ENCODE assay signal across 8 cellular contexts in the genomic region with DNA sequence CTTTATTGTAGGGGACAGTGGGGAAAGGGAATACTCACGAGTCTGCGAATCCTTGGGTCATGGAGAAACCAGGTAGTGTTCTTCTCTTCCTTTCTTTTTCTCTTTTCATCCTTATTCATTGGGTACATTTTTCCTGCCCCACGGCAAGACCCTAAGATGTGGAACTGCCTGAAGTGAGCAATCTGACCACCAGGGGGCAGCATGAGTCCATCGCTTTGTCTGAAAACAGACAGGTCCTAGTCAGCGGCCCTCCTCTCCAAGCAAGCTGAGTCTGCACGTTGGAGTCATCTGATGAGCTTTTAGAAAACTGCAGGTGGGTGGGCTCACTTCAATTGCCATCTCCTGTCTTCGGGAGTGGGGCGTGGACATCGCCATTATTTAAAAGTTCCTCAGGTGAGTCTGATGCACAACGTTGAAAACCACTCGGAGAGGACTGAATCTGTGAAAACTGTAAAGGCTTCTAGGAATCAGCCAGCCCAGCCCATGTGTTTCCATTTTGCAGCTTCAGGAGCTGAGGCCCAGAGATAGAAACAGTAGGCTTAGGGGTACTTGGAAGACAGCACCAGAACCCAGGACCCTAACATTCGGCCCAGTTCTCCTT. TPM values are rescaled to one million over a fixed set of nuclear protein-coding genes. Genes with fewer than 3 reads are reported as not detected.
DNase-seq lines count a peak whose midpoint lies in the region; ATAC-seq, FAIRE-seq and TF ChIP-seq lines count a peak whose summit lies in the region.

No MANE protein-coding gene starts in this region.

- H3K9me3 ChIP-seq in WERI-Rb-1 (ENCODE audit: severe bottlenecking) (no peaks in the 10 kb centered on the region), breast epithelium (no peaks in the 10 kb centered on the region)

- no peaks in the 10 kb centered on the region for H3K4me1 ChIP-seq in breast epithelium

- TF ChIP-seq CTCF in WERI-Rb-1 (IDR thresholded peaks at IDR 0.05; ENCODE audit: low read depth, low read length): peak; percentile 87
- peak; percentile 82 to 90 (median 89) for TF ChIP-seq CTCF in breast epithelium (IDR thresholded peaks at IDR 0.05)

- intact Hi-C loops in breast epithelium (cut with DNase I; ENCODE audit: low total_unique reads): no loop called here

- H3K4me3 ChIP-seq in WERI-Rb-1 (ENCODE audit: low read depth, low read length) (no peak overlapping the region), breast epithelium (no peak overlapping the region)

- ATAC-seq in HG02943 (IDR thresholded peaks at IDR 0.05; ENCODE audit: low read depth, unreplicated experiment): peak; percentile 73
- ATAC-seq in GM21576 (IDR thresholded peaks at IDR 0.05; ENCODE audit: unreplicated experiment): no peak

- TF ChIP-seq POLR2A in breast epithelium (IDR thresholded peaks at IDR 0.05): no peak

- no peak overlapping the region for H3K27ac ChIP-seq in WERI-Rb-1
- H3K27ac ChIP-seq in breast epithelium: no peak overlapping the region

- FAIRE-seq in G401.6 (lab: Jason Lieb, UNC): peak; percentile 70

- DNase-seq in NCI-H2196 treated with DMSO at 0.1 percent for 48 hours (lab: John Stamatoyannopoulos, UW; ENCODE audit: unreplicated experiment) (peak; percentile 40), WERI-Rb-1 (peak; percentile 91), breast epithelium (ENCODE audit: low spot score in 2 of 2) (peak; percentile 55 to 88), iris pigment epithelial cell (ENCODE audit: low read depth) (peak; percentile 73)
- peak; percentile 68 to 81 for DNase-seq in stimulated activated CD4-positive, alpha-beta T cell treated with anti-CD3 and anti-CD28 coated beads, Interleukin-15, amount 100 ng/mL, for 48 hours (ENCODE audit: low read depth in 2 of 2)

- no peaks in the 10 kb centered on the region for H3K36me3 ChIP-seq in WERI-Rb-1
- no peaks in the 10 kb centered on the region for H3K36me3 ChIP-seq in breast epithelium

- H3K27me3 ChIP-seq in WERI-Rb-1 (ENCODE audit: insufficient read depth, low read depth, severe bottlenecking) (no peaks in the 10 kb centered on the region), breast epithelium (no peaks in the 10 kb centered on the region)

RNA-seq across cellular contexts. Expression of gene FBXO3, which starts 34.0 kb away (rescaled TPM):
- 10 to 100 TPM; 35.0 to 60.6 (median 46.9) TPM for total RNA-seq in breast epithelium

Comparison
In these comparisons a context has a peak if more than half of its experiments do, and no peak if none do; other contexts are left out.
1. DNase-seq: peak in every context shown above with its lines; median percentile 91 in WERI-Rb-1; 74 in stimulated activated CD4-positive, alpha-beta T cell treated with anti-CD3 and anti-CD28 coated beads, Interleukin-15, amount 100 ng/mL, for 48 hours; 73 in iris pigment epithelial cell; 72 in breast epithelium; 40 in NCI-H2196 treated with DMSO at 0.1 percent for 48 hours.